In genomic region chr6:34316442-34317171, GRCh38 we compare ENCODE assay signal across 1 cellular context.
TF ChIP-seq lines count a peak whose summit lies in the region.

No MANE protein-coding gene starts in this region.

TF ChIP-seq in IMR-90, 13 proteins besides CTCF, POLR2A, EP300 and RAD21 (continued from another document):
- TF ChIP-seq, protein P1, sequence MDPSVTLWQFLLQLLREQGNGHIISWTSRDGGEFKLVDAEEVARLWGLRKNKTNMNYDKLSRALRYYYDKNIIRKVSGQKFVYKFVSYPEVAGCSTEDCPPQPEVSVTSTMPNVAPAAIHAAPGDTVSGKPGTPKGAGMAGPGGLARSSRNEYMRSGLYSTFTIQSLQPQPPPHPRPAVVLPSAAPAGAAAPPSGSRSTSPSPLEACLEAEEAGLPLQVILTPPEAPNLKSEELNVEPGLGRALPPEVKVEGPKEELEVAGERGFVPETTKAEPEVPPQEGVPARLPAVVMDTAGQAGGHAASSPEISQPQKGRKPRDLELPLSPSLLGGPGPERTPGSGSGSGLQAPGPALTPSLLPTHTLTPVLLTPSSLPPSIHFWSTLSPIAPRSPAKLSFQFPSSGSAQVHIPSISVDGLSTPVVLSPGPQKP (IDR thresholded peaks at IDR 0.05; ENCODE audit: borderline replicate concordance, low read depth, low read length) = no peak
- TF ChIP-seq FOS (IDR thresholded peaks at IDR 0.05; ENCODE audit: low read depth, low read length) (no peak), CHD1 (IDR thresholded peaks at IDR 0.05; ENCODE audit: low read depth, low read length) (no peak), MAFK (IDR thresholded peaks at IDR 0.05; ENCODE audit: low read depth, low read length) (no peak), CEBPB (IDR thresholded peaks at IDR 0.05; ENCODE audit: low read depth, low read length) (no peak)
